Comparison of ENCODE assay signal across 14 cellular contexts in the genomic region with DNA sequence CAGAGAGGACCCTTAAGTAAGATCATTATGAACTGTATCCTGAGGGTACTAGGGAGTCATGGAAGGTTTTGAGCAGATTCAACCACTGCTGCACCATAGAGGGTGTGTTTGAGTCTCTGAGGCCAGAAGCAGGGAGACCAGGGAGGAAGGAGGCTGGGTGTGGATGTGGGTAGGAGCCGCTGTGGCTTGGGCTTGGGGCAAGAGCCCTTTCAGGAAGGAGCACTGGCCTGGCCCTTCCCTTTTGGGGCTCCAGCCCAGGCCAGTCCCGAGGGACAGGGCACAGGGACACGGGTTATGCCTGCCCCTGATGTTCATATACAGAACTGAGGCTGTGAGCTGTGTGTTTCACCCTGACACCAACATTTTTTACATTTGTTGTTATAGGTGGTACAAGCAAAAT. TPM values are rescaled to one million over a fixed set of nuclear protein-coding genes. Genes with fewer than 3 reads are reported as not detected.
DNase-seq lines count a peak whose midpoint lies in the region; ATAC-seq and TF ChIP-seq lines count a peak whose summit lies in the region.
"Had no signal": no experiment of that assay in that cellular context is flagged by ENCODE, and none has a peak within 500 bp of the region (broad histone marks: within the 10 kb centered on the region; RNA-seq: fewer than 3 reads in every experiment).

No MANE protein-coding gene starts in this region.

- no peak for TF ChIP-seq CTCF in endothelial cell (IDR thresholded peaks at IDR 0.05; ENCODE audit: unreplicated experiment)

- peak overlapping the region; percentile 3 for H3K4me3 Mint-ChIP-seq in activated T-cell treated with anti-CD3 and anti-CD28 coated beads, Interleukin-2, amount 50 U/mL, for 4 hours
- peak overlapping the region; percentile 32 for H3K4me3 Mint-ChIP-seq in T-helper 2 cell treated with Interferon-gamma antibody and Interleukin-4, amounts not matched to agents 5 μg/mL and 100 μg/mL, for 36 hours
- peak overlapping the region; percentile 78 for H3K4me3 Mint-ChIP-seq in endothelial cell (ENCODE audit: unreplicated experiment)
- H3K4me3 Mint-ChIP-seq in stimulated activated effector memory CD8-positive, alpha-beta T cell treated with anti-CD3 and anti-CD28 coated beads, Interleukin-12 subunit alpha, Interleukin-12 subunit beta, amount 100 ng/mL, for 72 hours: peak overlapping the region; percentile 51

- no peaks in the 10 kb centered on the region for H3K27me3 Mint-ChIP-seq in activated T-cell treated with anti-CD3 and anti-CD28 coated beads, Interleukin-2, amount 50 U/mL, for 4 hours (ENCODE audit: low read depth)
- no peaks in the 10 kb centered on the region for H3K27me3 Mint-ChIP-seq in T-helper 2 cell treated with Interferon-gamma antibody and Interleukin-4, amounts not matched to agents 5 μg/mL and 100 μg/mL, for 36 hours (ENCODE audit: low read depth)
- peaks cover 9% of the 10 kb centered on the region for H3K27me3 Mint-ChIP-seq in endothelial cell (ENCODE audit: unreplicated experiment)

- peaks cover 14% of the 10 kb centered on the region for H3K36me3 Mint-ChIP-seq in activated T-cell treated with anti-CD3 and anti-CD28 coated beads, Interleukin-2, amount 50 U/mL, for 4 hours (ENCODE audit: insufficient read depth)
- peaks cover 25% of the 10 kb centered on the region for H3K36me3 Mint-ChIP-seq in T-helper 2 cell treated with Interferon-gamma antibody and Interleukin-4, amounts not matched to agents 5 μg/mL and 100 μg/mL, for 36 hours (ENCODE audit: low read depth)
- H3K36me3 Mint-ChIP-seq in endothelial cell (ENCODE audit: low read depth, unreplicated experiment): peaks cover 27% of the 10 kb centered on the region
- H3K36me3 Mint-ChIP-seq in stimulated activated effector memory CD8-positive, alpha-beta T cell treated with anti-CD3 and anti-CD28 coated beads, Interleukin-12 subunit alpha, Interleukin-12 subunit beta, amount 100 ng/mL, for 72 hours: peaks cover 70% of the 10 kb centered on the region

- H3K9me3 Mint-ChIP-seq in activated T-cell treated with anti-CD3 and anti-CD28 coated beads, Interleukin-2, amount 50 U/mL, for 4 hours: no peaks in the 10 kb centered on the region
- H3K9me3 Mint-ChIP-seq in T-helper 2 cell treated with Interferon-gamma antibody and Interleukin-4, amounts not matched to agents 5 μg/mL and 100 μg/mL, for 36 hours: no peaks in the 10 kb centered on the region
- no peaks in the 10 kb centered on the region for H3K9me3 Mint-ChIP-seq in endothelial cell (ENCODE audit: unreplicated experiment)
- no peaks in the 10 kb centered on the region for H3K9me3 Mint-ChIP-seq in stimulated activated effector memory CD8-positive, alpha-beta T cell treated with anti-CD3 and anti-CD28 coated beads, Interleukin-12 subunit alpha, Interleukin-12 subunit beta, amount 100 ng/mL, for 72 hours

- peaks cover 48% of the 10 kb centered on the region for H3K4me1 Mint-ChIP-seq in activated T-cell treated with anti-CD3 and anti-CD28 coated beads, Interleukin-2, amount 50 U/mL, for 4 hours (ENCODE audit: low read depth)
- peaks cover 41% of the 10 kb centered on the region for H3K4me1 Mint-ChIP-seq in T-helper 2 cell treated with Interferon-gamma antibody and Interleukin-4, amounts not matched to agents 5 μg/mL and 100 μg/mL, for 36 hours (ENCODE audit: low read depth)
- peaks cover 34% of the 10 kb centered on the region for H3K4me1 Mint-ChIP-seq in endothelial cell (ENCODE audit: unreplicated experiment)
- H3K4me1 Mint-ChIP-seq in stimulated activated effector memory CD8-positive, alpha-beta T cell treated with anti-CD3 and anti-CD28 coated beads, Interleukin-12 subunit alpha, Interleukin-12 subunit beta, amount 100 ng/mL, for 72 hours: peaks cover 64% of the 10 kb centered on the region

- ATAC-seq in activated T-cell treated with anti-CD3 and anti-CD28 coated beads, Interleukin-2, amount 50 U/mL, for 4 hours: no peak
- no peak for ATAC-seq in stimulated activated effector memory CD8-positive, alpha-beta T cell treated with anti-CD3 and anti-CD28 coated beads, Interleukin-12 subunit alpha, Interleukin-12 subunit beta, amount 100 ng/mL, for 72 hours
- no peak for ATAC-seq in GM21528 (IDR thresholded peaks at IDR 0.05; ENCODE audit: low FRiP score, unreplicated experiment)
- no peak for ATAC-seq in GM19452 (IDR thresholded peaks at IDR 0.05; ENCODE audit: unreplicated experiment)
- ATAC-seq: body of pancreas, sciatic nerve had no signal

- DNase-seq in activated T-cell treated with anti-CD3 and anti-CD28 coated beads, Interleukin-2, amount 50 U/mL, for 4 hours: no peak
- no peak for DNase-seq in activated T-cell treated with anti-CD3 and anti-CD28 coated beads, Interleukin-2, amount 50 U/mL, for 1 hour
- DNase-seq in T-helper 2 cell treated with Interferon-gamma antibody and Interleukin-4, amounts not matched to agents 5 μg/mL and 100 μg/mL, for 36 hours (ENCODE audit: low spot score): no peak
- DNase-seq in endothelial cell (ENCODE audit: low spot score) (no peak), NK-92 (lab: John Stamatoyannopoulos, UW; ENCODE audit: unreplicated experiment) (no peak)
- DNase-seq in stimulated activated effector memory CD8-positive, alpha-beta T cell treated with anti-CD3 and anti-CD28 coated beads, Interleukin-12 subunit alpha, Interleukin-12 subunit beta, amount 100 ng/mL, for 72 hours (ENCODE audit: low spot score in 2 of 2): no peak
- DNase-seq: body of pancreas, DND-41, NCI-H146 had no signal

- peak overlapping the region; percentile 51 for H3K27ac Mint-ChIP-seq in T-helper 2 cell treated with Interferon-gamma antibody and Interleukin-4, amounts not matched to agents 5 μg/mL and 100 μg/mL, for 36 hours
- H3K27ac Mint-ChIP-seq in endothelial cell (ENCODE audit: unreplicated experiment): no peak overlapping the region
- H3K27ac Mint-ChIP-seq in stimulated activated effector memory CD8-positive, alpha-beta T cell treated with anti-CD3 and anti-CD28 coated beads, Interleukin-12 subunit alpha, Interleukin-12 subunit beta, amount 100 ng/mL, for 72 hours: peak overlapping the region; percentile 77

RNA-seq across cellular contexts. Expression of a gene that starts 7.2 kb away (rescaled TPM):
- total RNA-seq in activated T-cell treated with anti-CD3 and anti-CD28 coated beads, Interleukin-2, amount 50 U/mL, for 4 hours: 10 to 100 TPM; 54.9 to 67.3 (median 64.1) TPM
- 85.7 TPM for total RNA-seq in endothelial cell (ENCODE audit: unreplicated experiment)

RNA-seq across cellular contexts. Expression of a gene that starts 21.4 kb away (rescaled TPM):
- 10 to 100 TPM; 86.2 to 95.4 (median 89.1) TPM for total RNA-seq in activated T-cell treated with anti-CD3 and anti-CD28 coated beads, Interleukin-2, amount 50 U/mL, for 4 hours
- 109 TPM for total RNA-seq in endothelial cell (ENCODE audit: unreplicated experiment)

RNA-seq across cellular contexts. Expression of a gene that starts 25.6 kb away (rescaled TPM):
- 1 to 10 TPM in 2 of 3 donors, under 1 TPM in 1; 0.58 to 1.5 (median 1.3) TPM for total RNA-seq in activated T-cell treated with anti-CD3 and anti-CD28 coated beads, Interleukin-2, amount 50 U/mL, for 4 hours
- total RNA-seq in endothelial cell (ENCODE audit: unreplicated experiment): 1.1 TPM
- total RNA-seq: mononuclear cell, urinary bladder had no signal

RNA-seq across cellular contexts. Expression of a gene that starts 26.1 kb away (rescaled TPM):
- total RNA-seq in activated T-cell treated with anti-CD3 and anti-CD28 coated beads, Interleukin-2, amount 50 U/mL, for 4 hours: 10 to 100 TPM; 55.2 to 67.8 (median 60.0) TPM
- total RNA-seq in endothelial cell (ENCODE audit: unreplicated experiment): 61.4 TPM

RNA-seq across cellular contexts. Expression of a gene that starts 33.9 kb away (rescaled TPM):
- 10 to 100 TPM; 51.9 to 56.4 (median 55.2) TPM for total RNA-seq in activated T-cell treated with anti-CD3 and anti-CD28 coated beads, Interleukin-2, amount 50 U/mL, for 4 hours
- total RNA-seq in endothelial cell (ENCODE audit: unreplicated experiment): 54.4 TPM

Comparison
In these comparisons a context has a peak if more than half of its experiments do, and no peak if none do; other contexts are left out.
1. H3K4me3 Mint-ChIP-seq: peak in every context shown above with its lines; median percentile 78 in endothelial cell; 51 in stimulated activated effector memory CD8-positive, alpha-beta T cell treated with anti-CD3 and anti-CD28 coated beads, Interleukin-12 subunit alpha, Interleukin-12 subunit beta, amount 100 ng/mL, for 72 hours; 32 in T-helper 2 cell treated with Interferon-gamma antibody and Interleukin-4, amounts not matched to agents 5 μg/mL and 100 μg/mL, for 36 hours; 3 in activated T-cell treated with anti-CD3 and anti-CD28 coated beads, Interleukin-2, amount 50 U/mL, for 4 hours.